Comparison of ENCODE assay signal across 8 cellular contexts in the genomic region with DNA sequence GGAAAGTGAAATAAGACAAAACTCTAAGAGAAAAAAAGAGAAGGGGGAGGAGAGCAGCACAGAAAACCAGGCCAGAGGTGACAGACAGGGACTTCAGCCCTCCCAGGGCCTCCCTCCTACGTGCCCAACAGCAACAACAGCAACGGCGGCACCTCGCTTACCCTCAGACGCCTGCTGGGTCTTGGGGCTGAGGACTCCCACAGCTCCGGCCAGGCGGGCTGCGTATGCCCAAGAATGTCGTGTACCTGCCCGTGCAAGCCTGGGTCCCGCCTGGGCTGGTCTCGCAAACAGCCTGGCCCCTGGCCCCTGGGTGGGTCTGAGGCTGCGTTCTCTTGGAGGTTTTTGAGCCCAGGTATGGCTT. TPM values are rescaled to one million over a fixed set of nuclear protein-coding genes. Genes with fewer than 3 reads are reported as not detected.
DNase-seq lines count a peak whose midpoint lies in the region; ATAC-seq, FAIRE-seq and TF ChIP-seq lines count a peak whose summit lies in the region.

No MANE protein-coding gene starts in this region.

- DNase-seq in DMS79 treated with DMSO at 0.1 percent for 48 hours (lab: John Stamatoyannopoulos, UW) (peak; percentile 72), NT2/D1 (ENCODE audit: low read depth, low spot score) (no peak), right atrium auricular region (ENCODE audit: low spot score) (no peak), urothelium cell line (ENCODE audit: low spot score) (no peak)
- DNase-seq in activated naive CD4-positive, alpha-beta T cell treated with anti-CD3 and anti-CD28 coated beads, Interleukin-2, amount 50 U/mL, for 72 hours (ENCODE audit: low spot score in 2 of 2), result peak in 1 of 2 donors; percentile 31
- DNase-seq in stimulated activated CD4-positive, alpha-beta T cell treated with anti-CD3 and anti-CD28 coated beads, Interleukin-2, amount 100 ng/mL, for 24 hours, result peak; percentile 32 to 49

- H3K4me1 ChIP-seq in NT2/D1 (ENCODE audit: insufficient read depth, insufficient read length) (peaks cover 2% of the 10 kb centered on the region), right atrium auricular region (peaks cover 3 to 72% of the 10 kb centered on the region in 2 donors)

- peak overlapping the region; percentile 89 to 92 for H3K27ac Mint-ChIP-seq in activated naive CD4-positive, alpha-beta T cell treated with anti-CD3 and anti-CD28 coated beads, Interleukin-2, amount 50 U/mL, for 72 hours

- ATAC-seq in activated naive CD4-positive, alpha-beta T cell treated with anti-CD3 and anti-CD28 coated beads, Interleukin-2, amount 50 U/mL, for 72 hours, result peak; percentile 28 to 44
- no peak for ATAC-seq in GM21619 (IDR thresholded peaks at IDR 0.05; ENCODE audit: unreplicated experiment)
- ATAC-seq in GM21737 (IDR thresholded peaks at IDR 0.05; ENCODE audit: unreplicated experiment), result no peak

- peak overlapping the region; percentile 92 to 94 for H3K27ac ChIP-seq in right atrium auricular region

- H3K36me3 ChIP-seq in NT2/D1 (ENCODE audit: insufficient read depth, insufficient read length, low read length) (peaks cover 30% of the 10 kb centered on the region), right atrium auricular region (peaks cover 4% of the 10 kb centered on the region)

- H3K4me3 ChIP-seq in NT2/D1 (ENCODE audit: insufficient read length, low read depth) (no peak overlapping the region), right atrium auricular region (peak overlapping the region; percentile 63 to 70)

- no peak for FAIRE-seq in urothelium cell line (lab: Jason Lieb, UNC)

- H3K36me3 Mint-ChIP-seq in activated naive CD4-positive, alpha-beta T cell treated with anti-CD3 and anti-CD28 coated beads, Interleukin-2, amount 50 U/mL, for 72 hours, result peaks cover 0 to 26% of the 10 kb centered on the region in 2 donors

- TF ChIP-seq CTCF in right atrium auricular region (IDR thresholded peaks at IDR 0.05), result no peak

- H3K9me3 Mint-ChIP-seq in activated naive CD4-positive, alpha-beta T cell treated with anti-CD3 and anti-CD28 coated beads, Interleukin-2, amount 50 U/mL, for 72 hours, result no peaks in the 10 kb centered on the region

- H3K27me3 ChIP-seq in NT2/D1 (ENCODE audit: insufficient read depth, insufficient read length) (no peaks in the 10 kb centered on the region), right atrium auricular region (no peaks in the 10 kb centered on the region)

- peak overlapping the region; percentile 42 for H3K9ac ChIP-seq in NT2/D1 (ENCODE audit: insufficient read length, low read depth)

- H3K9me3 ChIP-seq in NT2/D1 (ENCODE audit: insufficient read depth, low read length), result no peaks in the 10 kb centered on the region
- H3K9me3 ChIP-seq in right atrium auricular region, result no peaks in the 10 kb centered on the region

RNA-seq across cellular contexts. Expression of gene ARAP1, which starts 30.5 kb away (rescaled TPM):
- 100 to 1,000 TPM; 102 to 121 TPM for total RNA-seq in activated naive CD4-positive, alpha-beta T cell treated with anti-CD3 and anti-CD28 coated beads, Interleukin-2, amount 50 U/mL, for 72 hours
- total RNA-seq in right atrium auricular region, result 10 to 100 TPM; 74.0 to 83.8 TPM

RNA-seq across cellular contexts. Expression of gene PDE2A, which starts 47.4 kb away (rescaled TPM):
- total RNA-seq in activated naive CD4-positive, alpha-beta T cell treated with anti-CD3 and anti-CD28 coated beads, Interleukin-2, amount 50 U/mL, for 72 hours, result under 1 TPM; 0.68 to 0.97 TPM
- total RNA-seq in right atrium auricular region, result 10 to 100 TPM; 23.1 to 34.2 TPM

Comparison
In these comparisons a context has a peak if more than half of its experiments do, and no peak if none do; other contexts are left out.
1. DNase-seq: peak in DMS79 treated with DMSO at 0.1 percent for 48 hours (single experiment) and stimulated activated CD4-positive, alpha-beta T cell treated with anti-CD3 and anti-CD28 coated beads, Interleukin-2, amount 100 ng/mL, for 24 hours (2 of 2); none in NT2/D1 (single experiment), right atrium auricular region (single experiment) and urothelium cell line (single experiment).
2. ATAC-seq: peak in activated naive CD4-positive, alpha-beta T cell treated with anti-CD3 and anti-CD28 coated beads, Interleukin-2, amount 50 U/mL, for 72 hours (2 of 2); none in GM21619 (single experiment) and GM21737 (single experiment).
3. RNA of gene PDE2A, which starts 47.4 kb away (total RNA-seq): 23.1 to 34.2 TPM in right atrium auricular region; 0.68 to 0.97 TPM in activated naive CD4-positive, alpha-beta T cell treated with anti-CD3 and anti-CD28 coated beads, Interleukin-2, amount 50 U/mL, for 72 hours; every median in the first group is over 10 times any median in the second.